Comparison of ENCODE assay signal across 1 cellular context in genomic region chr19:56367829-56368711, GRCh38.
TF ChIP-seq lines count a peak whose summit lies in the region.

No MANE protein-coding gene starts in this region.

TF ChIP-seq in HepG2, 621 proteins besides CTCF, POLR2A, EP300 and RAD21 (continued from another document and continues in another):
- TF ChIP-seq CREM (IDR thresholded peaks at IDR 0.05) (no peak; the same call in 1 of the 2 replicates), CREM (CRISPR knock-in tag; IDR thresholded peaks at IDR 0.05) (no peak), MYPOP (CRISPR knock-in tag; IDR thresholded peaks at IDR 0.05) (peak; percentile 73), ZNF577 (CRISPR knock-in tag; IDR thresholded peaks at IDR 0.05; ENCODE audit: borderline replicate concordance, low read depth) (no peak), FOXA1 (IDR thresholded peaks at IDR 0.05) (no peak), FOXA1 (CRISPR knock-in tag; IDR thresholded peaks at IDR 0.05) (0 out of 2 replicates have a peak, but pooled peaks have one; percentile 16), NFE2L2 (IDR thresholded peaks at IDR 0.05; ENCODE audit: low read length) (no peak), ZNF670 (CRISPR knock-in tag; IDR thresholded peaks at IDR 0.05; ENCODE audit: borderline replicate concordance) (peak; percentile 35; the same call in 1 of the 2 replicates), HOXA5 (CRISPR knock-in tag; IDR thresholded peaks at IDR 0.05) (no peak), NFKBIZ (CRISPR knock-in tag; IDR thresholded peaks at IDR 0.05) (no peak), ZNF773 (CRISPR knock-in tag; IDR thresholded peaks at IDR 0.05; ENCODE audit: borderline replicate concordance) (no peak), NCOA1 (CRISPR knock-in tag; IDR thresholded peaks at IDR 0.05) (no peak), RCOR2 (CRISPR knock-in tag; IDR thresholded peaks at IDR 0.05) (no peak), ZNF788 (CRISPR knock-in tag; IDR thresholded peaks at IDR 0.05; ENCODE audit: borderline replicate concordance) (peak; percentile 35; the same call in 1 of the 2 replicates), JUNB (CRISPR knock-in tag; IDR thresholded peaks at IDR 0.05; ENCODE audit: borderline replicate concordance) (no peak), ZFAT (CRISPR knock-in tag; conservative IDR thresholded peaks at IDR 0.05) (no peak), ESRRA (CRISPR knock-in tag; IDR thresholded peaks at IDR 0.05; ENCODE audit: low read depth) (no peak), KDM6A (CRISPR knock-in tag; IDR thresholded peaks at IDR 0.05; ENCODE audit: low read depth) (no peak), THAP8 (CRISPR knock-in tag; IDR thresholded peaks at IDR 0.05; ENCODE audit: borderline replicate concordance) (no peak), THRA (CRISPR knock-in tag; IDR thresholded peaks at IDR 0.05; ENCODE audit: borderline replicate concordance) (no peak), DDIT3 (CRISPR knock-in tag; IDR thresholded peaks at IDR 0.05) (no peak), ZNF33A (CRISPR knock-in tag; IDR thresholded peaks at IDR 0.05; ENCODE audit: borderline replicate concordance) (no peak), ZC3H4 (CRISPR knock-in tag; IDR thresholded peaks at IDR 0.05; ENCODE audit: borderline replicate concordance) (no peak), THAP7 (CRISPR knock-in tag; IDR thresholded peaks at IDR 0.05) (no peak), EHMT2 (IDR thresholded peaks at IDR 0.05; ENCODE audit: borderline replicate concordance, low read depth, low read length) (no peak), ZNF124 (CRISPR knock-in tag; IDR thresholded peaks at IDR 0.05) (no peak), TFE3 (CRISPR knock-in tag; IDR thresholded peaks at IDR 0.05) (peak; percentile 38; the same call in 1 of the 2 replicates), ZNF615 (CRISPR knock-in tag; IDR thresholded peaks at IDR 0.05; ENCODE audit: borderline replicate concordance) (no peak), SETDB1 (CRISPR knock-in tag; IDR thresholded peaks at IDR 0.05; ENCODE audit: borderline replicate concordance) (no peak), ONECUT2 (CRISPR knock-in tag; IDR thresholded peaks at IDR 0.05) (no peak), SPEN (CRISPR knock-in tag; IDR thresholded peaks at IDR 0.05; ENCODE audit: low read depth) (peak; percentile 75), FOXP4 (CRISPR knock-in tag; IDR thresholded peaks at IDR 0.05) (no peak), ZFP36L2 (CRISPR knock-in tag; IDR thresholded peaks at IDR 0.05) (no peak), HOXA9 (CRISPR knock-in tag; IDR thresholded peaks at IDR 0.05; ENCODE audit: borderline replicate concordance) (0 out of 2 replicates have a peak, but pooled peaks have one; percentile 43), ZSCAN29 (CRISPR knock-in tag; conservative IDR thresholded peaks at IDR 0.05) (no peak), BCL6 (CRISPR knock-in tag; IDR thresholded peaks at IDR 0.05) (no peak), SATB2 (CRISPR knock-in tag; IDR thresholded peaks at IDR 0.05) (no peak), RNF219 (CRISPR knock-in tag; IDR thresholded peaks at IDR 0.05) (no peak), TRIM22 (IDR thresholded peaks at IDR 0.05) (no peak), TERF1 (CRISPR knock-in tag; IDR thresholded peaks at IDR 0.05) (no peak), HBP1 (CRISPR knock-in tag; IDR thresholded peaks at IDR 0.05; ENCODE audit: low read depth) (no peak), CSRNP2 (CRISPR knock-in tag; conservative IDR thresholded peaks at IDR 0.05; ENCODE audit: low read depth) (no peak), TEAD2 (CRISPR knock-in tag; IDR thresholded peaks at IDR 0.05) (no peak), SYNCRIP (IDR thresholded peaks at IDR 0.05; ENCODE audit: insufficient read depth, low read depth, low read length) (no peak), KMT2B (CRISPR knock-in tag; IDR thresholded peaks at IDR 0.05) (peak; percentile 61; the same call in 1 of the 2 replicates), MIER3 (CRISPR knock-in tag; IDR thresholded peaks at IDR 0.05; ENCODE audit: borderline replicate concordance) (peak; percentile 42; the same call in 1 of the 2 replicates), RAD51 (IDR thresholded peaks at IDR 0.05; ENCODE audit: borderline replicate concordance) (no peak), GPBP1L1 (CRISPR knock-in tag; IDR thresholded peaks at IDR 0.05) (no peak)
